Comparison of ENCODE assay signal across 9 cellular contexts in genomic region chr2:216687646-216688045, GRCh38. TPM values are rescaled to one million over a fixed set of nuclear protein-coding genes. Genes with fewer than 3 reads are reported as not detected.
DNase-seq lines count a peak whose midpoint lies in the region; ATAC-seq and TF ChIP-seq lines count a peak whose summit lies in the region.
"Had no signal": no experiment of that assay in that cellular context is flagged by ENCODE, and none has a peak within 500 bp of the region (broad histone marks: within the 10 kb centered on the region; RNA-seq: fewer than 3 reads in every experiment).

No MANE protein-coding gene starts in this region.

- H3K36me3 ChIP-seq in cardiac muscle cell = no peaks in the 10 kb centered on the region
- peaks cover 4% of the 10 kb centered on the region for H3K36me3 ChIP-seq in thoracic aorta
- H3K36me3 ChIP-seq in MG63 = no peaks in the 10 kb centered on the region

- no peak for TF ChIP-seq POLR2A in erythroblast (IDR thresholded peaks at IDR 0.05; ENCODE audit: low read length)

- ATAC-seq in Right ventricle myocardium superior (ENCODE audit: poor library complexity) (no peak), thoracic aorta (ENCODE audit: insufficient number of reproducible peaks, low FRiP score, low read depth) (no peak), HG03565 (IDR thresholded peaks at IDR 0.05; ENCODE audit: unreplicated experiment) (no peak)

- DNase-seq in cardiac muscle cell (ENCODE audit: low read depth in 1 of 2, low spot score in 1 of 2) (peak in 1 of 2 donors; percentile 29), Right ventricle myocardium superior (no peak), NCI-H82 treated with DMSO at 0.1 percent for 48 hours (lab: John Stamatoyannopoulos, UW; ENCODE audit: unreplicated experiment) (peak; percentile 25), erythroblast (lab: John Stamatoyannopoulos, UW) (peak; percentile 50 to 59), thoracic aorta (ENCODE audit: low spot score) (no peak), KG1 (lab: John Stamatoyannopoulos, UW) (no peak), MG63 (no peak)
- DNase-seq: NCI-H446 treated with DMSO at 0.1 percent for 48 hours had no signal

- intact Hi-C loops in Right ventricle myocardium superior (cut with DNase I) = no loop called here

- H3K4me3 ChIP-seq in cardiac muscle cell = no peak overlapping the region
- H3K4me3 ChIP-seq in thoracic aorta = no peak overlapping the region
- H3K4me3 ChIP-seq in MG63 = no peak overlapping the region

- TF ChIP-seq CTCF in cardiac muscle cell (IDR thresholded peaks at IDR 0.05; ENCODE audit: low read depth, low read length) = peak; percentile 40
- peak; percentile 30 for TF ChIP-seq CTCF in thoracic aorta (IDR thresholded peaks at IDR 0.05)

- no peaks in the 10 kb centered on the region for H3K9me3 ChIP-seq in cardiac muscle cell (ENCODE audit: low read depth)
- H3K9me3 ChIP-seq in thoracic aorta = no peaks in the 10 kb centered on the region
- H3K9me3 ChIP-seq in MG63 = no peaks in the 10 kb centered on the region

- H3K27ac ChIP-seq in cardiac muscle cell (no peak overlapping the region), thoracic aorta (peak overlapping the region; percentile 57 to 67)

- peaks cover 24% of the 10 kb centered on the region for H3K4me1 ChIP-seq in cardiac muscle cell (ENCODE audit: low read depth)
- peaks cover 64 to 75% of the 10 kb centered on the region in 2 donors for H3K4me1 ChIP-seq in thoracic aorta (ENCODE audit: control insufficient read depth in 1 of 2, low read depth in 2 of 2)

- H3K27me3 ChIP-seq in cardiac muscle cell (no peaks in the 10 kb centered on the region), thoracic aorta (replicated peaks; ENCODE audit: insufficient read depth) (no peaks in the 10 kb centered on the region), MG63 (peaks cover 8% of the 10 kb centered on the region)

RNA-seq across cellular contexts. Expression of gene IGFBP5, which starts 7.7 kb away (rescaled TPM):
- total RNA-seq in cardiac muscle cell (132 and 229 TPM in 2 replicates), Right ventricle myocardium superior (134 TPM), thoracic aorta (1,000 to 10,000 TPM in 1 of 2 donors, 100 to 1,000 TPM in 1; 482 to 2,105 TPM)
- 28.0 and 35.2 TPM in 2 replicates for polyA plus RNA-seq in cardiac muscle cell
- 1.8 and 3.8 TPM in 2 replicates for total RNA-seq in MG63 (2014; rRNA removed; shearing (Covaris generic); ENCODE audit: low replicate concordance)

RNA-seq across cellular contexts. Expression of gene IGFBP2, which starts 54.4 kb away (rescaled TPM):
- 402 and 451 TPM in 2 replicates for total RNA-seq in cardiac muscle cell
- polyA plus RNA-seq in cardiac muscle cell = 476 and 569 TPM in 2 replicates
- 51.1 TPM for total RNA-seq in Right ventricle myocardium superior
- total RNA-seq in thoracic aorta = 1,000 to 10,000 TPM in 1 of 2 donors, 100 to 1,000 TPM in 1; 608 to 2,156 TPM
- 191 and 249 TPM in 2 replicates for total RNA-seq in MG63 (2014; rRNA removed; shearing (Covaris generic); ENCODE audit: low replicate concordance)

Comparison
In these comparisons a context has a peak if more than half of its experiments do, and no peak if none do; other contexts are left out.
1. DNase-seq: peak in NCI-H82 treated with DMSO at 0.1 percent for 48 hours (single experiment) and erythroblast (2 of 2); none in Right ventricle myocardium superior (single experiment), thoracic aorta (single experiment), KG1 (single experiment) and MG63 (single experiment).
2. RNA of gene IGFBP5, which starts 7.7 kb away (total RNA-seq): 482 to 2,105 TPM in thoracic aorta, 134 TPM in Right ventricle myocardium superior (single experiment) and 132 to 229 TPM in cardiac muscle cell; 1.8 to 3.8 TPM in MG63; every median in the first group is over 10 times any median in the second.